ENCODE assay signal across 16 cellular contexts in the genomic region with DNA sequence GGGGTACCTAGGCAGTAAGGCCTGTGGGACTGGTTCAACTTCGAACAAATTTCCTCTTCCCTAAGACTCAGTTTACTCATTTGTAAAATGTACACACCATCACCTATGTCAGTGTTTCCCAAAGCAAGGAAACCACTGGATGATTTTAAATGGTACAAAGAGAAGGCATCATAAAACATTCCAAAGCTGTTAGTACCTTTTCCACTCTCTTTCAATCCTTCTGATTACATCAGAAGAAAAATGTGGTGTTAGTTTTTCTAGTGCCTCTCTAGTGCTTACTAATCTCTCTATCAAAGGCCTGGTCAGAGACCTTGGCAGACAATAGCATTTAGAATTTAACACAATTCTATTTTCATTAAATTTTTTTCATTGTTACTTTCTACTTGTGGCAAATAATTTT. TPM values are rescaled to one million over a fixed set of nuclear protein-coding genes. Genes with fewer than 3 reads are reported as not detected.
A peak's percentile ranks its signal among the peaks of the same experiment; 100 is the strongest.
DNase-seq lines count a peak whose midpoint lies in the region; ATAC-seq and TF ChIP-seq lines count a peak whose summit lies in the region.
"Had no signal": no experiment of that assay in that cellular context is flagged by ENCODE, and none has a peak within 500 bp of the region (broad histone marks: within the 10 kb centered on the region; RNA-seq: fewer than 3 reads in every experiment).

No MANE protein-coding gene starts in this region.

- DNase-seq in GM23248, result peak; percentile 86
- DNase-seq in RWPE1 (ENCODE audit: low spot score), result peak; percentile 71
- peak; percentile 52 for DNase-seq in fibroblast of mammary gland (ENCODE audit: low read depth)
- DNase-seq in skeletal muscle cell (ENCODE audit: low read depth), result peak; percentile 16
- DNase-seq in retina, result no peak
- no peak for DNase-seq in stimulated activated CD4-positive, alpha-beta T cell treated with anti-CD3 and anti-CD28 coated beads, Interleukin-4, amount 100 ng/mL, for 24 hours
- no peak for DNase-seq in CD8-positive, alpha-beta memory T cell
- DNase-seq: activated CD4-positive, CD25-positive, alpha-beta regulatory T cell treated with anti-CD3 and anti-CD28 coated beads, Interleukin-2, amount 50 U/mL, for 72 hours; activated naive CD8-positive, alpha-beta T cell treated with anti-CD3 and anti-CD28 coated beads, Interleukin-2, amount 10 ng/mL, durations not matched to agents 7 days and 5 days; CD4-positive, CD25-positive, alpha-beta regulatory T cell; dermis blood vessel endothelial cell; foreskin melanocyte; MM.1S; stimulated activated CD4-positive, alpha-beta T cell treated with anti-CD3 and anti-CD28 coated beads, Interleukin-4, amount 100 ng/mL, for 1 hour had no signal

- H2AFZ ChIP-seq in GM23248, result no peak overlapping the region

- H3K27ac ChIP-seq in GM23248 (peak overlapping the region; percentile 46), RWPE1 (no peak overlapping the region)
- H3K27ac ChIP-seq in CD8-positive, alpha-beta memory T cell (ENCODE audit: low read depth, low read length), result no peak overlapping the region

- H3K9me2 ChIP-seq in GM23248 (ENCODE audit: insufficient read depth), result no peaks in the 10 kb centered on the region

- H3K36me3 ChIP-seq in GM23248 (ENCODE audit: low read depth), result no peaks in the 10 kb centered on the region
- H3K36me3 ChIP-seq in CD8-positive, alpha-beta memory T cell (ENCODE audit: insufficient read depth, low read length), result no peaks in the 10 kb centered on the region

- CTCF ChIA-PET in RWPE1 (lab: Yijun Ruan, JAX), result interaction anchor here (0.6 to 1.7 kb wide), 3 partner anchors 11 to 489 kb away, joined by 3 to 4 read pairs (median 3); no protein-coding TSS in a partner anchor
- CTCF ChIA-PET in CD8-positive, alpha-beta memory T cell (lab: Charles Lee), result no interaction called here

- no peaks in the 10 kb centered on the region for H3K79me2 ChIP-seq in GM23248 (ENCODE audit: insufficient read depth)

- POLR2A ChIA-PET in RWPE1 (lab: Yijun Ruan, JAX; ENCODE audit: low non-redundant PET), result no interaction called here
- POLR2A ChIA-PET in CD8-positive, alpha-beta memory T cell (lab: Charles Lee), result no interaction called here

- in situ Hi-C loops in GM23248 (cut with MboI), result no loop called here

- peaks cover 27 to 59% of the 10 kb centered on the region in 2 donors for H3K27me3 Mint-ChIP-seq in CD8-positive, alpha-beta memory T cell

- no peaks in the 10 kb centered on the region for H3K9me3 ChIP-seq in GM23248 (ENCODE audit: low read depth)
- no peaks in the 10 kb centered on the region for H3K9me3 ChIP-seq in CD8-positive, alpha-beta memory T cell (ENCODE audit: low read length)

- 95% methylated on average over 1 of the region's 1 CpG for WGBS in GM23248 (ENCODE audit: low coverage in 1 of 2, low lambda C conversion rate in 2 of 2, missing lambda C conversion rate in 2 of 2), 2 experiments

- no peaks in the 10 kb centered on the region for H3K9me3 Mint-ChIP-seq in CD8-positive, alpha-beta memory T cell
- H3K9me3 Mint-ChIP-seq: activated naive CD8-positive, alpha-beta T cell treated with anti-CD3 and anti-CD28 coated beads, Interleukin-2, amount 10 ng/mL, durations not matched to agents 7 days and 5 days; stimulated activated effector memory CD8-positive, alpha-beta T cell treated with anti-CD3 and anti-CD28 coated beads, Interleukin-12 subunit alpha, Interleukin-12 subunit beta, amount 100 ng/mL, for 72 hours had no signal

- no peak overlapping the region for H3K9ac ChIP-seq in GM23248

- H3F3A ChIP-seq in GM23248 (ENCODE audit: insufficient read depth), result peaks cover 24% of the 10 kb centered on the region

- H3K4me1 Mint-ChIP-seq in CD8-positive, alpha-beta memory T cell, result no peaks in the 10 kb centered on the region
- H3K4me1 Mint-ChIP-seq: activated naive CD8-positive, alpha-beta T cell treated with anti-CD3 and anti-CD28 coated beads, Interleukin-2, amount 10 ng/mL, durations not matched to agents 7 days and 5 days had no signal

- H3K4me3 ChIP-seq in GM23248 (no peak overlapping the region), fibroblast of mammary gland (ENCODE audit: control insufficient read depth, low read depth, low read length) (no peak overlapping the region), skeletal muscle cell (ENCODE audit: low read depth, low read length) (no peak overlapping the region)
- no peak overlapping the region for H3K4me3 ChIP-seq in CD8-positive, alpha-beta memory T cell (ENCODE audit: low read length)

- H3K36me3 Mint-ChIP-seq in CD8-positive, alpha-beta memory T cell, result no peaks in the 10 kb centered on the region
- H3K36me3 Mint-ChIP-seq: activated naive CD8-positive, alpha-beta T cell treated with anti-CD3 and anti-CD28 coated beads, Interleukin-2, amount 10 ng/mL, durations not matched to agents 7 days and 5 days; CD4-positive, CD25-positive, alpha-beta regulatory T cell; stimulated activated effector memory CD8-positive, alpha-beta T cell treated with anti-CD3 and anti-CD28 coated beads, Interleukin-12 subunit alpha, Interleukin-12 subunit beta, amount 100 ng/mL, for 72 hours had no signal

- H4K20me1 ChIP-seq in GM23248 (ENCODE audit: insufficient read depth), result no peaks in the 10 kb centered on the region

- TF ChIP-seq CTCF in RWPE1 (conservative IDR thresholded peaks at IDR 0.05; ENCODE audit: low read depth) (no peak), fibroblast of mammary gland (conservative IDR thresholded peaks at IDR 0.05; ENCODE audit: control insufficient read depth, insufficient read depth, low read depth, low read length) (no peak)

- peak overlapping the region in 1 of 8 donors; percentile 1 for H3K27ac Mint-ChIP-seq in CD8-positive, alpha-beta memory T cell
- H3K27ac Mint-ChIP-seq: activated naive CD8-positive, alpha-beta T cell treated with anti-CD3 and anti-CD28 coated beads, Interleukin-2, amount 10 ng/mL, durations not matched to agents 7 days and 5 days; CD4-positive, CD25-positive, alpha-beta regulatory T cell; stimulated activated effector memory CD8-positive, alpha-beta T cell treated with anti-CD3 and anti-CD28 coated beads, Interleukin-12 subunit alpha, Interleukin-12 subunit beta, amount 100 ng/mL, for 72 hours had no signal

- peaks cover 28% of the 10 kb centered on the region for H3K27me3 ChIP-seq in GM23248 (replicated peaks; ENCODE audit: insufficient read depth)
- H3K27me3 ChIP-seq in CD8-positive, alpha-beta memory T cell (ENCODE audit: insufficient read depth, low read length, poor library complexity, severe bottlenecking), result peaks cover 8% of the 10 kb centered on the region

- H3K4me1 ChIP-seq in GM23248 (ENCODE audit: insufficient read depth), result peaks cover 24% of the 10 kb centered on the region
- H3K4me1 ChIP-seq in CD8-positive, alpha-beta memory T cell (ENCODE audit: insufficient read depth, low read length), result no peaks in the 10 kb centered on the region

- no peak for ATAC-seq in HG02885 (IDR thresholded peaks at IDR 0.05; ENCODE audit: poor library complexity, unreplicated experiment)
- ATAC-seq: stimulated activated effector memory CD8-positive, alpha-beta T cell treated with anti-CD3 and anti-CD28 coated beads, Interleukin-12 subunit alpha, Interleukin-12 subunit beta, amount 100 ng/mL, for 72 hours had no signal

- H3K4me3 Mint-ChIP-seq in CD8-positive, alpha-beta memory T cell, result no peak overlapping the region
- H3K4me3 Mint-ChIP-seq: activated naive CD8-positive, alpha-beta T cell treated with anti-CD3 and anti-CD28 coated beads, Interleukin-2, amount 10 ng/mL, durations not matched to agents 7 days and 5 days; CD4-positive, CD25-positive, alpha-beta regulatory T cell; stimulated activated effector memory CD8-positive, alpha-beta T cell treated with anti-CD3 and anti-CD28 coated beads, Interleukin-12 subunit alpha, Interleukin-12 subunit beta, amount 100 ng/mL, for 72 hours had no signal

- peak overlapping the region; percentile 53 for H3K4me2 ChIP-seq in GM23248 (ENCODE audit: unreplicated experiment)

RNA-seq across cellular contexts. Expression of a gene that starts 18.1 kb away (rescaled TPM):
- not detected in 2 replicates for total RNA-seq in GM23248 (2014; rRNA removed; shearing (Covaris generic))
- polyA plus RNA-seq in GM23248 (2016; fragmentation: Nextera tagmentation; extraction: Ambion mirVana), result 0.06 and 0.16 TPM in 2 replicates
- 1 to 10 TPM; 2.4 to 3.0 TPM for total RNA-seq in CD8-positive, alpha-beta memory T cell
- polyA plus RNA-seq in CD8-positive, alpha-beta memory T cell, result not detected
- polyA plus RNA-seq: CD4-positive, CD25-positive, alpha-beta regulatory T cell had no signal

RNA-seq across cellular contexts. Expression of a gene that starts 24.0 kb away (rescaled TPM):
- 0.11 and 0.38 TPM in 2 replicates for total RNA-seq in GM23248 (2014; rRNA removed; shearing (Covaris generic))
- 0.08 and 0.14 TPM in 2 replicates for polyA plus RNA-seq in GM23248 (2016; fragmentation: Nextera tagmentation; extraction: Ambion mirVana)
- not detected for total RNA-seq in CD8-positive, alpha-beta memory T cell
- not detected for polyA plus RNA-seq in CD8-positive, alpha-beta memory T cell
- total RNA-seq: activated naive CD8-positive, alpha-beta T cell treated with anti-CD3 and anti-CD28 coated beads, Interleukin-2, amount 10 ng/mL, durations not matched to agents 7 days and 5 days; CD4-positive, CD25-positive, alpha-beta regulatory T cell had no signal
- polyA plus RNA-seq: CD4-positive, CD25-positive, alpha-beta regulatory T cell had no signal

Comparison
In these comparisons a context has a peak if more than half of its experiments do, and no peak if none do; other contexts are left out.
1. DNase-seq: peak in GM23248 (single experiment), RWPE1 (single experiment), fibroblast of mammary gland (single experiment) and skeletal muscle cell (single experiment); none in retina (single experiment), stimulated activated CD4-positive, alpha-beta T cell treated with anti-CD3 and anti-CD28 coated beads, Interleukin-4, amount 100 ng/mL, for 24 hours (single experiment) and CD8-positive, alpha-beta memory T cell (0 of 5).